ENCODE assay signal across 26 cellular contexts in the genomic region with DNA sequence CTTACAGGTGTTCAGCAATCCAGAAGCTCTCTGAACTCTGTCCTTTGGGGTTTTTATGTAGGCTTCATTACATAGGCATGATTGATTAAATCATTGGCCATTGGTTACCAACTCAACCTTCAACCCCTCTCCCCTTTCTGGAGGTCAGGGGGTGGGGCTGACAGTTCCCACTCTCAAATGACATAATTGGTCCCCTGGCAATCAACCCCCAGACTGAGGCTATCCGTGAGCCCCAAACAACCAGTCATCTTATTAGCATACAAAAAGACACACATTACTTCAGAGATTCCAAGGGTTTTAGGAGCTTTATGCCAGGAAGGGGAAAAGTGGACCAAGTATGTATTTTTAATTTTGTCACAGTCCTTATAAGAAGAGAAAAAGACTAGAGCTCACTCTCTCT.
"Had no signal": no experiment of that assay in that cellular context is flagged by ENCODE, and none has a peak within 500 bp of the region (broad histone marks: within the 10 kb centered on the region; RNA-seq: fewer than 3 reads in every experiment).

No MANE protein-coding gene starts in this region.

- H3K4me3 Mint-ChIP-seq: naive thymus-derived CD4-positive, alpha-beta T cell; natural killer cell treated with Interleukin-12 subunit alpha and Interleukin-12 subunit beta and Interleukin-15 and Interleukin-18, amount 100 ng/mL, for 72 hours; neural crest cell; stimulated activated effector memory CD8-positive, alpha-beta T cell treated with anti-CD3 and anti-CD28 coated beads, Interleukin-12 subunit alpha, Interleukin-12 subunit beta, amount 100 ng/mL, for 72 hours; stimulated activated naive CD8-positive, alpha-beta T cell treated with anti-CD3 and anti-CD28 coated beads, Interleukin-15, Interleukin-2, amounts not matched to agents 100 ng/mL and 50 ng/mL, for 24 hours; type B pancreatic cell had no signal

- H3K4me1 ChIP-seq: left ventricle myocardium inferior, pancreas, prostate gland, uterus had no signal

- H3K27ac ChIP-seq: left ventricle myocardium inferior, pancreas, prostate gland, tibial nerve, uterus had no signal

- H3K36me3 ChIP-seq: left ventricle myocardium inferior, pancreas, prostate gland, tibial nerve, uterus had no signal

- H3K27ac Mint-ChIP-seq: naive thymus-derived CD4-positive, alpha-beta T cell; natural killer cell treated with Interleukin-12 subunit alpha and Interleukin-12 subunit beta and Interleukin-15 and Interleukin-18, amount 100 ng/mL, for 72 hours; stimulated activated effector memory CD8-positive, alpha-beta T cell treated with anti-CD3 and anti-CD28 coated beads, Interleukin-12 subunit alpha, Interleukin-12 subunit beta, amount 100 ng/mL, for 72 hours; stimulated activated naive CD8-positive, alpha-beta T cell treated with anti-CD3 and anti-CD28 coated beads, Interleukin-15, Interleukin-2, amounts not matched to agents 100 ng/mL and 50 ng/mL, for 24 hours; type B pancreatic cell had no signal

- H3K27me3 ChIP-seq: pancreas, tibial nerve, uterus had no signal

- H3K4me1 Mint-ChIP-seq: naive thymus-derived CD4-positive, alpha-beta T cell; neural crest cell; stimulated activated effector memory CD8-positive, alpha-beta T cell treated with anti-CD3 and anti-CD28 coated beads, Interleukin-12 subunit alpha, Interleukin-12 subunit beta, amount 100 ng/mL, for 72 hours had no signal

- H3K9me3 ChIP-seq: mucosa of descending colon, pancreas, prostate gland, uterus had no signal

- ATAC-seq: mucosa of descending colon; naive thymus-derived CD4-positive, alpha-beta T cell; natural killer cell treated with Interleukin-12 subunit alpha and Interleukin-12 subunit beta and Interleukin-15 and Interleukin-18, amount 100 ng/mL, for 72 hours; pancreas; right cardiac atrium; sciatic nerve; stimulated activated effector memory CD8-positive, alpha-beta T cell treated with anti-CD3 and anti-CD28 coated beads, Interleukin-12 subunit alpha, Interleukin-12 subunit beta, amount 100 ng/mL, for 72 hours had no signal

- DNase-seq: hypothalamus; islet precursor cell; left ventricle myocardium inferior; midbrain; mucosa of descending colon; naive thymus-derived CD4-positive, alpha-beta T cell; pancreas; posterior cingulate gyrus; retina; right cardiac atrium; stimulated activated CD4-positive, alpha-beta T cell treated with anti-CD3 and anti-CD28 coated beads, Interleukin-12 subunit alpha, Interleukin-12 subunit beta, amount 100 ng/mL, for 4 hours; stimulated activated CD4-positive, alpha-beta T cell treated with anti-CD3 and anti-CD28 coated beads, Interleukin-15, amount 100 ng/mL, for 24 hours; stimulated activated CD4-positive, alpha-beta T cell treated with anti-CD3 and anti-CD28 coated beads, Interleukin-2, amount 100 ng/mL, for 24 hours; stimulated activated CD4-positive, alpha-beta T cell treated with anti-CD3 and anti-CD28 coated beads, Interleukin-4, amount 100 ng/mL, for 1 hour; stimulated activated naive CD4-positive, alpha-beta T cell; uterus had no signal

- FAIRE-seq: pancreas had no signal

- H3K4me3 ChIP-seq: left ventricle myocardium inferior, lung, mucosa of descending colon, pancreas, prostate gland, skin epidermis, tibial nerve, uterus had no signal

- H3K9me3 Mint-ChIP-seq: natural killer cell treated with Interleukin-12 subunit alpha and Interleukin-12 subunit beta and Interleukin-15 and Interleukin-18, amount 100 ng/mL, for 72 hours had no signal

- H3K36me3 Mint-ChIP-seq: stimulated activated effector memory CD8-positive, alpha-beta T cell treated with anti-CD3 and anti-CD28 coated beads, Interleukin-12 subunit alpha, Interleukin-12 subunit beta, amount 100 ng/mL, for 72 hours; type B pancreatic cell had no signal
